Comparison of ENCODE assay signal across 23 cellular contexts in the genomic region with DNA sequence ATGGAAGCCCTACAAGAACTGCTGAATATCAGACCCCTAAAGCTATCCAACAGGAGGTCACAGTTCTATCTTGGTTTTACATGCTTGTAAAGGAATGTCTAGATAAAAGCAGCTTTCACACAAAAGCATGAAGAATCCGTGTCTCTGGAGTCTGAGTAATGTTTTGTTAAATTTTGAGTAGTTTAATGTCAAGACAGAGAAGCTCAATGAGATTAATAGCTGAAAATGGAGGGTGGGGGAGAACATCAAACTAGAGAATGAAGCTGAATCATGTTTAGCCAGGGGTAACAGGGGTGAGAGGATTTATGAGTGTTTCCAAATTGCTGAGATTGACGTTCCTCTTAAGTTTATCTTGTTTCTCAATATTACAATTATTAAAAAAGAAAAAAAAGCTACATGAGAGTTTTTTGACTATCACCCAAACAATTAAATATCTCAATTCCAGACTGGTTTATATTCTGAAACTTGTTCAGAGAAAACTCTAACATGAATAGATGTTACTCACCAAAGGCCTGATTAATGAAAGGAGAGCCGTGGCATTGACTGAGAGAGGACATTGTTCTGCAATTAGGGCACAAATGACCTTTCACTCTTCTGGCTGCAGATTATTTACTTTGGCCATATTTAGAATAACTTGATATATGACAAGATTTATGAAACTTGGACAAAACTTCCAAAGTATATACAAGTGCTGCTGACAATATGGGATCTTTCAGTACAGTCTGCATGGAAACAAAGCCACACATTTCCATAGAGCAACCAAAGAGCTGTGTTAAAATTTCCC.
DNase-seq lines count a peak whose midpoint lies in the region; ATAC-seq, FAIRE-seq and TF ChIP-seq lines count a peak whose summit lies in the region.
"Had no signal": no experiment of that assay in that cellular context is flagged by ENCODE, and none has a peak within 500 bp of the region (broad histone marks: within the 10 kb centered on the region; RNA-seq: fewer than 3 reads in every experiment).

No MANE protein-coding gene starts in this region.

- ATAC-seq in HG02981 (IDR thresholded peaks at IDR 0.05; ENCODE audit: unreplicated experiment) (no peak), left ventricle myocardium superior (no peak), GM18868 (IDR thresholded peaks at IDR 0.05; ENCODE audit: unreplicated experiment) (no peak), HG03460 (IDR thresholded peaks at IDR 0.05; ENCODE audit: unreplicated experiment) (no peak)
- ATAC-seq: activated CD4-positive, CD25-positive, alpha-beta regulatory T cell treated with anti-CD3 and anti-CD28 coated beads, Interleukin-2, amount 50 U/mL, for 24 hours; left colon; natural killer cell treated with Interleukin-12 subunit alpha and Interleukin-12 subunit beta and Interleukin-15 and Interleukin-18, amount 100 ng/mL, for 72 hours had no signal

- no peaks in the 10 kb centered on the region for H3K79me2 ChIP-seq in astrocyte (ENCODE audit: insufficient read depth, low read length)

- H3K27ac Mint-ChIP-seq in astrocyte (ENCODE audit: unreplicated experiment): no peak overlapping the region
- H3K27ac Mint-ChIP-seq: activated CD4-positive, alpha-beta memory T cell treated with anti-CD3 and anti-CD28 coated beads, Interleukin-2, amount 10 ng/mL, durations not matched to agents 7 days and 5 days; natural killer cell treated with Interleukin-12 subunit alpha and Interleukin-12 subunit beta and Interleukin-15 and Interleukin-18, amount 100 ng/mL, for 72 hours had no signal

- no peaks in the 10 kb centered on the region for H3K27me3 ChIP-seq in astrocyte (ENCODE audit: insufficient read depth, low read length)
- H3K27me3 ChIP-seq: sigmoid colon had no signal

- H4K20me1 ChIP-seq in astrocyte (ENCODE audit: insufficient read depth, low read length): no peaks in the 10 kb centered on the region

- H3K4me3 Mint-ChIP-seq in astrocyte (ENCODE audit: unreplicated experiment): no peak overlapping the region
- H3K4me3 Mint-ChIP-seq: activated CD4-positive, alpha-beta memory T cell treated with anti-CD3 and anti-CD28 coated beads, Interleukin-2, amount 10 ng/mL, durations not matched to agents 7 days and 5 days; central memory CD8-positive, alpha-beta T cell; natural killer cell treated with Interleukin-12 subunit alpha and Interleukin-12 subunit beta and Interleukin-15 and Interleukin-18, amount 100 ng/mL, for 72 hours had no signal

- no peaks in the 10 kb centered on the region for H3K9me3 Mint-ChIP-seq in astrocyte (ENCODE audit: unreplicated experiment)
- H3K9me3 Mint-ChIP-seq: activated CD4-positive, alpha-beta memory T cell treated with anti-CD3 and anti-CD28 coated beads, Interleukin-2, amount 10 ng/mL, durations not matched to agents 7 days and 5 days; natural killer cell treated with Interleukin-12 subunit alpha and Interleukin-12 subunit beta and Interleukin-15 and Interleukin-18, amount 100 ng/mL, for 72 hours had no signal

- H3K27me3 Mint-ChIP-seq in astrocyte (ENCODE audit: low read depth, unreplicated experiment): no peaks in the 10 kb centered on the region
- H3K27me3 Mint-ChIP-seq: activated CD4-positive, alpha-beta memory T cell treated with anti-CD3 and anti-CD28 coated beads, Interleukin-2, amount 10 ng/mL, durations not matched to agents 7 days and 5 days; central memory CD8-positive, alpha-beta T cell; natural killer cell treated with Interleukin-12 subunit alpha and Interleukin-12 subunit beta and Interleukin-15 and Interleukin-18, amount 100 ng/mL, for 72 hours had no signal

- H3K36me3 ChIP-seq in astrocyte (ENCODE audit: insufficient read depth, low read length): no peaks in the 10 kb centered on the region
- H3K36me3 ChIP-seq: sigmoid colon had no signal

- no peaks in the 10 kb centered on the region for H3K36me3 Mint-ChIP-seq in astrocyte (ENCODE audit: low read depth, unreplicated experiment)
- H3K36me3 Mint-ChIP-seq: natural killer cell treated with Interleukin-12 subunit alpha and Interleukin-12 subunit beta and Interleukin-15 and Interleukin-18, amount 100 ng/mL, for 72 hours had no signal

- H3K4me3 ChIP-seq in astrocyte (ENCODE audit: insufficient read depth, low read depth, low read length) (no peak overlapping the region), fibroblast of villous mesenchyme (ENCODE audit: low read depth, low read length) (no peak overlapping the region)
- H3K4me3 ChIP-seq: sigmoid colon had no signal

- H3K4me1 ChIP-seq in astrocyte (ENCODE audit: insufficient read depth, low read length): peaks cover 4% of the 10 kb centered on the region

- no peaks in the 10 kb centered on the region for H3K9me3 ChIP-seq in astrocyte (ENCODE audit: insufficient read depth, low read depth, low read length)
- H3K9me3 ChIP-seq: sigmoid colon had no signal

- peak overlapping the region; percentile 40 for H3K4me2 ChIP-seq in astrocyte (ENCODE audit: low read length)

- intact Hi-C loops in left ventricle myocardium superior (cut with micrococcal nuclease): no loop called here

- DNase-seq in ELR (ENCODE audit: low read depth) (peak; percentile 2), astrocyte (ENCODE audit: low read depth) (peak; percentile 93), fibroblast of villous mesenchyme (ENCODE audit: low read depth) (peak; percentile 16), non-pigmented ciliary epithelial cell (ENCODE audit: low read depth) (peak; percentile 28), left ventricle myocardium superior (no peak)
- DNase-seq: activated CD4-positive, alpha-beta memory T cell treated with anti-CD3 and anti-CD28 coated beads, Interleukin-2, amount 10 ng/mL, durations not matched to agents 7 days and 5 days; activated gamma-delta T cell; KG1; left colon; NCI-H1694; NCI-H2171; NCI-H524 treated with DMSO at 0.1 percent for 48 hours; sigmoid colon had no signal

- TF ChIP-seq CTCF in astrocyte (IDR thresholded peaks at IDR 0.05; ENCODE audit: insufficient read depth, low read depth, low read length) (no peak), fibroblast of villous mesenchyme (IDR thresholded peaks at IDR 0.05; ENCODE audit: insufficient read depth, low read depth, low read length) (no peak)

- H2AFZ ChIP-seq in astrocyte (ENCODE audit: low read depth, low read length): no peak overlapping the region

- peak overlapping the region; percentile 26 for H3K27ac ChIP-seq in astrocyte (ENCODE audit: low read depth, low read length)
- H3K27ac ChIP-seq: C4-2B, sigmoid colon had no signal

- H3K9ac ChIP-seq in astrocyte (ENCODE audit: low read length): no peak overlapping the region

- no peak for FAIRE-seq in astrocyte (lab: Jason Lieb, UNC)
- FAIRE-seq: G401.6, GM18507, H54 had no signal

- peaks cover 4% of the 10 kb centered on the region for H3K4me1 Mint-ChIP-seq in astrocyte (ENCODE audit: low read depth, unreplicated experiment)
- H3K4me1 Mint-ChIP-seq: activated CD4-positive, alpha-beta memory T cell treated with anti-CD3 and anti-CD28 coated beads, Interleukin-2, amount 10 ng/mL, durations not matched to agents 7 days and 5 days; central memory CD8-positive, alpha-beta T cell had no signal
